ENCODE assay signal across 1 cellular context in genomic region chr5:123097483-123097870, GRCh38.
A peak's percentile ranks its signal among the peaks of the same experiment; 100 is the strongest.
TF ChIP-seq lines count a peak whose summit lies in the region.

No MANE protein-coding gene starts in this region.

TF ChIP-seq in GM23338, 12 proteins besides CTCF, POLR2A, EP300 and RAD21 (continued from another document):
- TF ChIP-seq, protein P1, sequence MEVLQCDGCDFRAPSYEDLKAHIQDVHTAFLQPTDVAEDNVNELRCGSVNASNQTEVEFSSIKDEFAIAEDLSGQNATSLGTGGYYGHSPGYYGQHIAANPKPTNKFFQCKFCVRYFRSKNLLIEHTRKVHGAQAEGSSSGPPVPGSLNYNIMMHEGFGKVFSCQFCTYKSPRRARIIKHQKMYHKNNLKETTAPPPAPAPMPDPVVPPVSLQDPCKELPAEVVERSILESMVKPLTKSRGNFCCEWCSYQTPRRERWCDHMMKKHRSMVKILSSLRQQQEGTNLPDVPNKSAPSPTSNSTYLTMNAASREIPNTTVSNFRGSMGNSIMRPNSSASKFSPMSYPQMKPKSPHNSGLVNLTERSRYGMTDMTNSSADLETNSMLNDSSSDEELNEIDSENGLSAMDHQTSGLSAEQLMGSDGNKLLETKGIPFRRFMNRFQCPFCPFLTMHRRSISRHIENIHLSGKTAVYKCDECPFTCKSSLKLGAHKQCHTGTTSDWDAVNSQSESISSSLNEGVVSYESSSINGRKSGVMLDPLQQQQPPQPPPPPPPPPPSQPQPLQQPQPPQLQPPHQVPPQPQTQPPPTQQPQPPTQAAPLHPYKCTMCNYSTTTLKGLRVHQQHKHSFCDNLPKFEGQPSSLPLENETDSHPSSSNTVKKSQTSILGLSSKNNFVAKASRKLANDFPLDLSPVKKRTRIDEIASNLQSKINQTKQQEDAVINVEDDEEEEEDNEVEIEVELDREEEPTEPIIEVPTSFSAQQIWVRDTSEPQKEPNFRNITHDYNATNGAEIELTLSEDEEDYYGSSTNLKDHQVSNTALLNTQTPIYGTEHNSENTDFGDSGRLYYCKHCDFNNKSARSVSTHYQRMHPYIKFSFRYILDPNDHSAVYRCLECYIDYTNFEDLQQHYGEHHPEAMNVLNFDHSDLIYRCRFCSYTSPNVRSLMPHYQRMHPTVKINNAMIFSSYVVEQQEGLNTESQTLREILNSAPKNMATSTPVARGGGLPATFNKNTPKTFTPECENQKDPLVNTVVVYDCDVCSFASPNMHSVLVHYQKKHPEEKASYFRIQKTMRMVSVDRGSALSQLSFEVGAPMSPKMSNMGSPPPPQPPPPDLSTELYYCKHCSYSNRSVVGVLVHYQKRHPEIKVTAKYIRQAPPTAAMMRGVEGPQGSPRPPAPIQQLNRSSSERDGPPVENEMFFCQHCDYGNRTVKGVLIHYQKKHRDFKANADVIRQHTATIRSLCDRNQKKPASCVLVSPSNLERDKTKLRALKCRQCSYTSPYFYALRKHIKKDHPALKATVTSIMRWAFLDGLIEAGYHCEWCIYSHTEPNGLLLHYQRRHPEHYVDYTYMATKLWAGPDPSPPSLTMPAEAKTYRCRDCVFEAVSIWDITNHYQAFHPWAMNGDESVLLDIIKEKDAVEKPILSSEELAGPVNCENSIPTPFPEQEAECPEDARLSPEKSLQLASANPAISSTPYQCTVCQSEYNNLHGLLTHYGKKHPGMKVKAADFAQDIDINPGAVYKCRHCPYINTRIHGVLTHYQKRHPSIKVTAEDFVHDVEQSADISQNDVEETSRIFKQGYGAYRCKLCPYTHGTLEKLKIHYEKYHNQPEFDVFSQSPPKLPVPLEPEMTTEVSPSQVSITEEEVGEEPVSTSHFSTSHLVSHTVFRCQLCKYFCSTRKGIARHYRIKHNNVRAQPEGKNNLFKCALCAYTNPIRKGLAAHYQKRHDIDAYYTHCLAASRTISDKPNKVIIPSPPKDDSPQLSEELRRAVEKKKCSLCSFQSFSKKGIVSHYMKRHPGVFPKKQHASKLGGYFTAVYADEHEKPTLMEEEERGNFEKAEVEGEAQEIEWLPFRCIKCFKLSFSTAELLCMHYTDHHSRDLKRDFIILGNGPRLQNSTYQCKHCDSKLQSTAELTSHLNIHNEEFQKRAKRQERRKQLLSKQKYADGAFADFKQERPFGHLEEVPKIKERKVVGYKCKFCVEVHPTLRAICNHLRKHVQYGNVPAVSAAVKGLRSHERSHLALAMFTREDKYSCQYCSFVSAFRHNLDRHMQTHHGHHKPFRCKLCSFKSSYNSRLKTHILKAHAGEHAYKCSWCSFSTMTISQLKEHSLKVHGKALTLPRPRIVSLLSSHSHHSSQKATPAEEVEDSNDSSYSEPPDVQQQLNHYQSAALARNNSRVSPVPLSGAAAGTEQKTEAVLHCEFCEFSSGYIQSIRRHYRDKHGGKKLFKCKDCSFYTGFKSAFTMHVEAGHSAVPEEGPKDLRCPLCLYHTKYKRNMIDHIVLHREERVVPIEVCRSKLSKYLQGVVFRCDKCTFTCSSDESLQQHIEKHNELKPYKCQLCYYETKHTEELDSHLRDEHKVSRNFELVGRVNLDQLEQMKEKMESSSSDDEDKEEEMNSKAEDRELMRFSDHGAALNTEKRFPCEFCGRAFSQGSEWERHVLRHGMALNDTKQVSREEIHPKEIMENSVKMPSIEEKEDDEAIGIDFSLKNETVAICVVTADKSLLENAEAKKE (CRISPR knock-in tag; IDR thresholded peaks at IDR 0.05): no peak
- TF ChIP-seq EZH2 (IDR thresholded peaks at IDR 0.05; ENCODE audit: low read depth, unreplicated experiment) (peak; percentile 75), ZNF331 (CRISPR knock-in tag; IDR thresholded peaks at IDR 0.05; ENCODE audit: low read depth) (no peak), REST (IDR thresholded peaks at IDR 0.05; ENCODE audit: unreplicated experiment) (no peak), POLR2AphosphoS5 (IDR thresholded peaks at IDR 0.05; ENCODE audit: low read depth) (no peak)
